In the genomic region with DNA sequence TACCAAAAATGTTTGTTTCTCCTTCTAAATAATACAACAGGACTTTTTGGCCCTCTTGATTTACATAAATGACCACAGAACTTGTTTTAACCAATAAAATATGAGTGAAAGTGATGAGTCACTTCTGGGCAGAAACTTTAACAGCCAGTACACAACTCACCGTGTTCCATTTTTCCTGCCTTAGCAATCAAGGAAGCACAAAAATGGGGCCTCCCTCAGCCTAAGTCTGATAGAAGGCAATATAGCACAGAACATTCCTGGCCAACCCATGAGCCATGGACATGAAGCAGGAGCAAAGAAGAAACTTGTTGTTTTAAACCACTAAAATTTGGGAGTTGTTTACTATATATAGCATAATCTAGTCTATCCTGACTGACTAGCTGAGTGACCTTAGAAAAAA, we compare ENCODE assay signal across 12 cellular contexts.
DNase-seq lines count a peak whose midpoint lies in the region; ATAC-seq and TF ChIP-seq lines count a peak whose summit lies in the region.
"Had no signal": no experiment of that assay in that cellular context is flagged by ENCODE, and none has a peak within 500 bp of the region (broad histone marks: within the 10 kb centered on the region; RNA-seq: fewer than 3 reads in every experiment).

No MANE protein-coding gene starts in this region.

- TF ChIP-seq CTCF in fibroblast of mammary gland (conservative IDR thresholded peaks at IDR 0.05; ENCODE audit: control insufficient read depth, insufficient read depth, low read depth, low read length) = no peak
- TF ChIP-seq CTCF in vagina (IDR thresholded peaks at IDR 0.05) = no peak

- H3K4me1 ChIP-seq in vagina = peaks cover 7% of the 10 kb centered on the region

- DNase-seq in activated CD4-positive, alpha-beta T cell treated with anti-CD3 and anti-CD28 coated beads for 36 hours = no peak
- no peak for DNase-seq in activated CD4-positive, alpha-beta T cell treated with anti-CD3 and anti-CD28 coated beads for 1 hour
- DNase-seq in SK-MEL-5 (ENCODE audit: low read depth, low spot score) = peak; percentile 41
- peak; percentile 84 for DNase-seq in fibroblast of mammary gland (ENCODE audit: low read depth)
- no peak for DNase-seq in vagina (ENCODE audit: extremely low spot score in 2 of 2)
- DNase-seq in NCI-H1694 (lab: John Stamatoyannopoulos, UW) = no peak
- no peak for DNase-seq in NCI-H1092 treated with DMSO at 0.1 percent for 48 hours (lab: John Stamatoyannopoulos, UW)
- no peak for DNase-seq in NK-92 treated with Interleukin-12 subunit alpha and Interleukin-12 subunit beta, amount 100 ng/mL, for 24 hours (lab: John Stamatoyannopoulos, UW)
- DNase-seq: activated CD4-positive, alpha-beta memory T cell treated with anti-CD3 and anti-CD28 coated beads for 36 hours; left cardiac atrium had no signal

- peak; percentile 26 for ATAC-seq in activated CD4-positive, alpha-beta T cell treated with anti-CD3 and anti-CD28 coated beads for 36 hours

- intact Hi-C loops in activated CD4-positive, alpha-beta T cell treated with anti-CD3 and anti-CD28 coated beads for 36 hours (cut with DNase I, micrococcal nuclease) = no loop called here
- intact Hi-C loops in vagina (cut with DNase I) = no loop called here

- TF ChIP-seq POLR2A in vagina (IDR thresholded peaks at IDR 0.05) = no peak

- H3K27ac ChIP-seq in vagina = peak overlapping the region; percentile 23

- no peaks in the 10 kb centered on the region for H3K27me3 ChIP-seq in vagina

- CTCF ChIA-PET in activated CD4-positive, alpha-beta T cell treated with anti-CD3 and anti-CD28 coated beads for 36 hours (lab: Charles Lee) = interaction anchor here (1.1 to 1.5 kb wide), 2 partner anchors 10 to 12 kb away, joined by 3 read pairs; no protein-coding TSS in a partner anchor

- peaks cover 2% of the 10 kb centered on the region for H3K4me1 Mint-ChIP-seq in activated CD4-positive, alpha-beta T cell treated with anti-CD3 and anti-CD28 coated beads for 36 hours

- no peaks in the 10 kb centered on the region for H3K9me3 ChIP-seq in vagina

- POLR2A ChIA-PET in activated CD4-positive, alpha-beta T cell treated with anti-CD3 and anti-CD28 coated beads for 36 hours (lab: Charles Lee) = interaction anchor here (0.6 kb wide), 1 partner anchor 56 kb away, joined by 3 read pairs; no protein-coding TSS in a partner anchor

- no peak overlapping the region for H3K4me3 Mint-ChIP-seq in activated CD4-positive, alpha-beta T cell treated with anti-CD3 and anti-CD28 coated beads for 36 hours
- H3K4me3 Mint-ChIP-seq: activated CD4-positive, alpha-beta memory T cell treated with anti-CD3 and anti-CD28 coated beads for 36 hours; activated naive CD8-positive, alpha-beta T cell; stimulated activated naive CD8-positive, alpha-beta T cell treated with anti-CD3 and anti-CD28 coated beads, Interleukin-15, Interleukin-2, amounts not matched to agents 100 ng/mL and 50 ng/mL, for 24 hours had no signal

- H3K9me3 Mint-ChIP-seq in activated CD4-positive, alpha-beta T cell treated with anti-CD3 and anti-CD28 coated beads for 36 hours (ENCODE audit: low read depth) = no peaks in the 10 kb centered on the region
- H3K9me3 Mint-ChIP-seq: activated CD4-positive, alpha-beta memory T cell treated with anti-CD3 and anti-CD28 coated beads for 36 hours; stimulated activated naive CD8-positive, alpha-beta T cell treated with anti-CD3 and anti-CD28 coated beads, Interleukin-15, Interleukin-2, amounts not matched to agents 100 ng/mL and 50 ng/mL, for 24 hours had no signal

- in situ Hi-C loops in SK-MEL-5 (cut with HindIII; ENCODE audit: low pct_unique_long_range_greater_than_20kb, low sequenced_read_pairs) = no loop called here

- no peaks in the 10 kb centered on the region for H3K36me3 Mint-ChIP-seq in activated CD4-positive, alpha-beta T cell treated with anti-CD3 and anti-CD28 coated beads for 36 hours (ENCODE audit: low read depth)
- H3K36me3 Mint-ChIP-seq: activated CD4-positive, alpha-beta memory T cell treated with anti-CD3 and anti-CD28 coated beads for 36 hours; activated naive CD8-positive, alpha-beta T cell had no signal

- no peak overlapping the region for H3K27ac Mint-ChIP-seq in activated CD4-positive, alpha-beta T cell treated with anti-CD3 and anti-CD28 coated beads for 36 hours
- H3K27ac Mint-ChIP-seq: activated CD4-positive, alpha-beta memory T cell treated with anti-CD3 and anti-CD28 coated beads for 36 hours; activated naive CD8-positive, alpha-beta T cell; stimulated activated naive CD8-positive, alpha-beta T cell treated with anti-CD3 and anti-CD28 coated beads, Interleukin-15, Interleukin-2, amounts not matched to agents 100 ng/mL and 50 ng/mL, for 24 hours had no signal

- H3K36me3 ChIP-seq in vagina = no peaks in the 10 kb centered on the region

- no peaks in the 10 kb centered on the region for H3K27me3 Mint-ChIP-seq in activated CD4-positive, alpha-beta T cell treated with anti-CD3 and anti-CD28 coated beads for 36 hours
- H3K27me3 Mint-ChIP-seq: activated CD4-positive, alpha-beta memory T cell treated with anti-CD3 and anti-CD28 coated beads for 36 hours; activated naive CD8-positive, alpha-beta T cell; stimulated activated naive CD8-positive, alpha-beta T cell treated with anti-CD3 and anti-CD28 coated beads, Interleukin-15, Interleukin-2, amounts not matched to agents 100 ng/mL and 50 ng/mL, for 24 hours had no signal

- H3K4me3 ChIP-seq in fibroblast of mammary gland (ENCODE audit: control insufficient read depth, low read depth, low read length) (no peak overlapping the region), vagina (no peak overlapping the region)

Comparison
In these comparisons a context has a peak if more than half of its experiments do, and no peak if none do; other contexts are left out.
1. DNase-seq: peak in SK-MEL-5 (single experiment) and fibroblast of mammary gland (single experiment); none in activated CD4-positive, alpha-beta T cell treated with anti-CD3 and anti-CD28 coated beads for 36 hours (single experiment), activated CD4-positive, alpha-beta T cell treated with anti-CD3 and anti-CD28 coated beads for 1 hour (single experiment), vagina (0 of 2), NCI-H1694 (single experiment), NCI-H1092 treated with DMSO at 0.1 percent for 48 hours (single experiment) and NK-92 treated with Interleukin-12 subunit alpha and Interleukin-12 subunit beta, amount 100 ng/mL, for 24 hours (single experiment).